Comparison of ENCODE assay signal across 8 cellular contexts in genomic region chr11:126062679-126063509, GRCh38. TPM values are rescaled to one million over a fixed set of nuclear protein-coding genes. Genes with fewer than 3 reads are reported as not detected.
DNase-seq lines count a peak whose midpoint lies in the region; ATAC-seq lines count a peak whose summit lies in the region.

TSS of gene CDON (minus strand) at chr11:126062866. CDS start at chr11:126023476, 39,390 bp downstream.

- peak within 1 kb of the TSS; percentile 91 to 93 for H2BK12ac ChIP-seq in mesenchymal stem cell (ENCODE audit: low read length in 2 of 2)

- H2BK120ac ChIP-seq in mesenchymal stem cell (ENCODE audit: low read depth, low read length), result peak within 1 kb of the TSS; percentile 98

- H3K36me3 ChIP-seq in effector memory CD4-positive, alpha-beta T cell (ENCODE audit: control insufficient read depth, insufficient read depth, low read length), result no peaks in the 10 kb centered on the region
- H3K36me3 ChIP-seq in mesenchymal stem cell (ENCODE audit: control insufficient read depth in 1 of 2, insufficient read depth in 2 of 2, low read depth in 1 of 2, low read length in 2 of 2), result no peaks in the 10 kb centered on the region

- peak within 1 kb of the TSS; percentile 96 for H3K9ac ChIP-seq in mesenchymal stem cell (ENCODE audit: low read length)

- H2AFZ ChIP-seq in mesenchymal stem cell (ENCODE audit: low read depth, low read length), result peak within 1 kb of the TSS; percentile 66

- H3K4me2 ChIP-seq in mesenchymal stem cell (ENCODE audit: low read length, poor library complexity, severe bottlenecking), result peak within 1 kb of the TSS; percentile 99

- WGBS in mesenchymal stem cell, result under 1% methylated on average over 67 of the region's 82 CpGs

- peak within 1 kb of the TSS; percentile 88 to 100 for H3K18ac ChIP-seq in mesenchymal stem cell (ENCODE audit: low read depth in 1 of 2, low read length in 2 of 2)

- peak within 1 kb of the TSS; percentile 99 for H4K91ac ChIP-seq in mesenchymal stem cell (ENCODE audit: low read length)

- no peak within 1 kb of the TSS for H2AK5ac ChIP-seq in mesenchymal stem cell (ENCODE audit: low read length, severe bottlenecking)

- peak within 1 kb of the TSS; percentile 87 to 94 for H3K4ac ChIP-seq in mesenchymal stem cell (ENCODE audit: low read depth in 1 of 2, low read length in 2 of 2)

- peak within 1 kb of the TSS; percentile 74 for H3K4me3 ChIP-seq in effector memory CD4-positive, alpha-beta T cell (ENCODE audit: insufficient read depth, low read depth, low read length, poor library complexity, severe bottlenecking)
- H3K4me3 ChIP-seq in mesenchymal stem cell (ENCODE audit: insufficient read depth in 1 of 2, low read depth in 1 of 2, low read length in 2 of 2), result peak within 1 kb of the TSS; percentile 84 to 87

- peak within 1 kb of the TSS; percentile 100 for H4K8ac ChIP-seq in mesenchymal stem cell (ENCODE audit: low read length)

- H3K4me1 ChIP-seq in effector memory CD4-positive, alpha-beta T cell (ENCODE audit: control insufficient read depth, insufficient read depth, low read length, poor library complexity, severe bottlenecking), result peaks cover 12% of the 10 kb centered on the region
- H3K4me1 ChIP-seq in mesenchymal stem cell (ENCODE audit: control insufficient read depth, insufficient read depth, low read depth, low read length), result peaks cover 8% of the 10 kb centered on the region

- peak within 1 kb of the TSS; percentile 74 to 78 for H3K14ac ChIP-seq in mesenchymal stem cell (ENCODE audit: low read length in 2 of 2)

- H3K9me3 ChIP-seq in effector memory CD4-positive, alpha-beta T cell (ENCODE audit: control insufficient read depth, low read length), result no peaks in the 10 kb centered on the region
- H3K9me3 ChIP-seq in mesenchymal stem cell (ENCODE audit: control insufficient read depth, low read length), result no peaks in the 10 kb centered on the region

- H2BK15ac ChIP-seq in mesenchymal stem cell (ENCODE audit: low read depth, poor library complexity, severe bottlenecking), result peak within 1 kb of the TSS; percentile 90

- H3K23ac ChIP-seq in mesenchymal stem cell (ENCODE audit: low read length in 2 of 2), result peak within 1 kb of the TSS in 1 of 2 experiments; percentile 34

- no peaks in the 10 kb centered on the region for H3K27me3 ChIP-seq in effector memory CD4-positive, alpha-beta T cell (replicated peaks; ENCODE audit: control insufficient read depth, insufficient read depth, low read length, poor library complexity, severe bottlenecking)
- H3K27me3 ChIP-seq in mesenchymal stem cell (ENCODE audit: control insufficient read depth in 1 of 2, insufficient read depth in 1 of 2, low read length in 2 of 2), result peaks cover 0 to 36% of the 10 kb centered on the region in 2 experiments

- ATAC-seq in GM21381 (IDR thresholded peaks at IDR 0.05; ENCODE audit: unreplicated experiment), result peak; percentile 98

- DNase-seq in CMK (ENCODE audit: low read depth) (peak; percentile 94), HT1080 (ENCODE audit: low read depth) (peak; percentile 85), mesenchymal stem cell (peak; percentile 91)
- peak; percentile 77 for DNase-seq in NK-92 treated with Interleukin-12 subunit alpha and Interleukin-12 subunit beta, amount 100 ng/mL, for 24 hours (lab: John Stamatoyannopoulos, UW)
- peak; percentile 67 to 75 for DNase-seq in activated CD8-positive, alpha-beta memory T cell treated with anti-CD3 and anti-CD28 coated beads for 4 hours (ENCODE audit: low read depth in 2 of 2)
- DNase-seq in effector memory CD4-positive, alpha-beta T cell, result peak; percentile 82 to 85 (median 83)
- DNase-seq in stimulated activated CD8-positive, alpha-beta memory T cell treated with anti-CD3 and anti-CD28 coated beads, Interleukin-12 subunit alpha, Interleukin-12 subunit beta, amount 100 ng/mL, for 1 hour (ENCODE audit: low read depth), result peak; percentile 85

- H3K79me1 ChIP-seq in mesenchymal stem cell (replicated peaks; ENCODE audit: low read length, poor library complexity, severe bottlenecking), result no peaks in the 10 kb centered on the region

- H3K27ac ChIP-seq in effector memory CD4-positive, alpha-beta T cell (ENCODE audit: insufficient read depth, low read length, poor library complexity, severe bottlenecking), result peak within 1 kb of the TSS; percentile 83
- H3K27ac ChIP-seq in mesenchymal stem cell (ENCODE audit: low read length, poor library complexity, severe bottlenecking), result peak within 1 kb of the TSS; percentile 66

- peak within 1 kb of the TSS; percentile 95 for H2BK5ac ChIP-seq in mesenchymal stem cell (ENCODE audit: low read depth, low read length, poor library complexity, severe bottlenecking)

RNA-seq across cellular contexts. Expression of gene CDON, which starts in this region (rescaled TPM):
- 1.7 and 1.9 TPM in 2 replicates for total RNA-seq in HT1080 (2014; rRNA removed; shearing (Covaris generic))
- 2.2 and 4.4 TPM in 2 replicates for polyA plus RNA-seq in HT1080 (2015; cell fraction: cytosol; rRNA removed)
- polyA plus RNA-seq in HT1080 (2015; cell fraction: nucleus; rRNA removed), result 2.6 and 2.9 TPM in 2 replicates
- polyA plus RNA-seq in mesenchymal stem cell (2013, experiment 1 of 2), result 1.3 TPM
- 1.1 TPM for polyA plus RNA-seq in mesenchymal stem cell (2013, experiment 2 of 2)

Comparison
In these comparisons a context has a peak if more than half of its experiments do, and no peak if none do; other contexts are left out.
1. Peak in every context shown above with its lines: DNase-seq, ATAC-seq, H3K4me3 ChIP-seq and H3K27ac ChIP-seq.